In genomic region chr1:228139931-228140723, GRCh38 we compare ENCODE assay signal across 8 cellular contexts. TPM values are rescaled to one million over a fixed set of nuclear protein-coding genes. Genes with fewer than 3 reads are reported as not detected.
DNase-seq lines count a peak whose midpoint lies in the region; ATAC-seq, FAIRE-seq and TF ChIP-seq lines count a peak whose summit lies in the region.

Gene GUK1 (plus strand): TSS chr1:228140279. CDS start chr1:228140303, 24 bp downstream.

- peak within 1 kb of the TSS; percentile 95 for H3K4me3 Mint-ChIP-seq in activated naive CD8-positive, alpha-beta T cell treated with anti-CD3 and anti-CD28 coated beads, Interleukin-2, amount 50 U/mL, for 24 hours

- H3K4me3 ChIP-seq in GM12875 (ENCODE audit: low read depth, low read length) = peak within 1 kb of the TSS; percentile 89
- H3K4me3 ChIP-seq in pancreas = peak within 1 kb of the TSS; percentile 74 to 97 (median 82)
- peak within 1 kb of the TSS; percentile 98 for H3K4me3 ChIP-seq in tibial artery

- peaks cover 24% of the 10 kb centered on the region for H3K36me3 Mint-ChIP-seq in activated naive CD8-positive, alpha-beta T cell treated with anti-CD3 and anti-CD28 coated beads, Interleukin-2, amount 50 U/mL, for 24 hours (ENCODE audit: low read depth)

- TF ChIP-seq CTCF in GM12875 (IDR thresholded peaks at IDR 0.05; ENCODE audit: borderline replicate concordance, insufficient read depth, low read depth, low read length) (peak; percentile 23; the same call in 1 of the 2 replicates), pancreas (IDR thresholded peaks at IDR 0.05) (peak in 3 of 4 donors; percentile 20 to 30 (median 29)), tibial artery (IDR thresholded peaks at IDR 0.05) (peak; percentile 32 to 45)

- H3K4me1 ChIP-seq in pancreas (peaks cover 11 to 25% (median 25%) of the 10 kb centered on the region in 3 donors), tibial artery (peaks cover 0 to 46% (median 37%) of the 10 kb centered on the region in 4 donors)

- intact Hi-C loops in Right ventricle myocardium superior (cut with DNase I) = loop anchor here (2.0 kb wide), 1 partner anchor 25 kb away; the partner anchor contains the start of gene IBA57
- intact Hi-C loops in pancreas (cut with DNase I) = no loop called here
- intact Hi-C loops in tibial artery (cut with DNase I; ENCODE audit: low total_unique reads) = loop anchor here (2.0 kb wide), 1 partner anchor 25 kb away; the partner anchor contains the start of gene IBA57

- H3K27ac Mint-ChIP-seq in activated naive CD8-positive, alpha-beta T cell treated with anti-CD3 and anti-CD28 coated beads, Interleukin-2, amount 50 U/mL, for 24 hours = peak within 1 kb of the TSS; percentile 94

- peak; percentile 67 for FAIRE-seq in pancreas (lab: Jason Lieb, UNC)

- H3K9me3 ChIP-seq in pancreas (no peaks in the 10 kb centered on the region), tibial artery (no peaks in the 10 kb centered on the region)

- H3K9me3 Mint-ChIP-seq in activated naive CD8-positive, alpha-beta T cell treated with anti-CD3 and anti-CD28 coated beads, Interleukin-2, amount 50 U/mL, for 24 hours = no peaks in the 10 kb centered on the region

- H3K36me3 ChIP-seq in pancreas (no peaks in the 10 kb centered on the region), tibial artery (no peaks in the 10 kb centered on the region)

- DNase-seq in NCI-H1417 treated with DMSO at 0.1 percent for 48 hours (lab: John Stamatoyannopoulos, UW) = peak; percentile 93
- DNase-seq in SW480 (ENCODE audit: low spot score) = peak; percentile 99
- peak; percentile 100 for DNase-seq in activated naive CD8-positive, alpha-beta T cell treated with anti-CD3 and anti-CD28 coated beads, Interleukin-2, amount 50 U/mL, for 24 hours
- peak; percentile 100 for DNase-seq in Right ventricle myocardium superior
- peak; percentile 99 to 100 (median 100) for DNase-seq in pancreas
- DNase-seq in tibial artery = peak; percentile 100

- H3K27me3 ChIP-seq in pancreas = no peaks in the 10 kb centered on the region
- H3K27me3 ChIP-seq in tibial artery = no peaks in the 10 kb centered on the region

- no peaks in the 10 kb centered on the region for H3K27me3 Mint-ChIP-seq in activated naive CD8-positive, alpha-beta T cell treated with anti-CD3 and anti-CD28 coated beads, Interleukin-2, amount 50 U/mL, for 24 hours

- ATAC-seq in HG02798 (IDR thresholded peaks at IDR 0.05; ENCODE audit: poor library complexity, unreplicated experiment) = peak; percentile 93
- peak; percentile 94 for ATAC-seq in activated naive CD8-positive, alpha-beta T cell treated with anti-CD3 and anti-CD28 coated beads, Interleukin-2, amount 50 U/mL, for 24 hours
- ATAC-seq in Right ventricle myocardium superior (ENCODE audit: poor library complexity) = peak; percentile 94
- peak; percentile 88 to 94 (median 91) for ATAC-seq in pancreas

- WGBS in pancreas, 2 donors = 0% methylated on average over 71 to 95 of the region's 95 CpGs

- peak within 1 kb of the TSS; percentile 87 to 96 (median 92) for H3K27ac ChIP-seq in pancreas
- peak within 1 kb of the TSS; percentile 97 to 99 for H3K27ac ChIP-seq in tibial artery

- H3K4me1 Mint-ChIP-seq in activated naive CD8-positive, alpha-beta T cell treated with anti-CD3 and anti-CD28 coated beads, Interleukin-2, amount 50 U/mL, for 24 hours = peaks cover 36% of the 10 kb centered on the region

RNA-seq across cellular contexts. Expression of gene GUK1, which starts in this region (rescaled TPM):
- total RNA-seq in Right ventricle myocardium superior (143 TPM), pancreas (100 to 1,000 TPM in 2 of 6 donors, 10 to 100 TPM in 4; 71.5 to 114 (median 98.6) TPM)
- 100 to 1,000 TPM; 317 TPM for polyA plus RNA-seq in pancreas

Comparison
In these comparisons a context has a peak if more than half of its experiments do, and no peak if none do; other contexts are left out.
1. Peak in every context shown above with its lines: DNase-seq, ATAC-seq, H3K4me3 ChIP-seq and H3K27ac ChIP-seq.
2. intact Hi-C loops: an anchor here in Right ventricle myocardium superior (2.0 kb wide) and tibial artery (2.0 kb wide); none called in pancreas.